16 cellular contexts compared by ENCODE assay signal in genomic region chr4:80507507-80507906, GRCh38.
DNase-seq lines count a peak whose midpoint lies in the region; ATAC-seq, FAIRE-seq and TF ChIP-seq lines count a peak whose summit lies in the region.
"Had no signal": no experiment of that assay in that cellular context is flagged by ENCODE, and none has a peak within 500 bp of the region (broad histone marks: within the 10 kb centered on the region; RNA-seq: fewer than 3 reads in every experiment).

No MANE protein-coding gene starts in this region.

- no peak for TF ChIP-seq RAD21 in GM12878 (IDR thresholded peaks at IDR 0.05; ENCODE audit: insufficient read depth, low read depth, low read length)

- H3K9me3 ChIP-seq in GM12878 (replicated peaks; ENCODE audit: control insufficient read depth, insufficient read depth, low read length) (no peaks in the 10 kb centered on the region; the same call in 2 of the 3 replicates), sigmoid colon (no peaks in the 10 kb centered on the region), right lobe of liver (no peaks in the 10 kb centered on the region), tibial nerve (no peaks in the 10 kb centered on the region)
- H3K9me3 ChIP-seq: vagina had no signal

- TF ChIP-seq CTCF in GM12878 (IDR thresholded peaks at IDR 0.05 in 2 of 3, conservative IDR thresholded peaks at IDR 0.05 in 1 of 3; ENCODE audit: control insufficient read depth in 2 of 3, extremely low read depth in 1 of 3, insufficient read depth in 1 of 3, low read depth in 3 of 3, low read length in 3 of 3) (no peak), sigmoid colon (IDR thresholded peaks at IDR 0.05) (no peak), right lobe of liver (IDR thresholded peaks at IDR 0.05) (no peak), tibial nerve (IDR thresholded peaks at IDR 0.05) (no peak)

- SMC1A ChIA-PET in GM12878 (lab: Charles Lee; ENCODE audit: uncharacterized antibody, unreplicated experiment), result interaction anchor here (0.8 to 1.4 kb wide), 4 partner anchors 12 to 106 kb away, joined by 3 to 5 read pairs (median 3); no protein-coding TSS in a partner anchor

- 0% methylated on average over 1 of the region's 1 CpG for WGBS in GM12878 (ENCODE audit: insufficient coverage, insufficient replicate concordance, low lambda C conversion rate, missing lambda C conversion rate)
- WGBS in sigmoid colon, 2 donors, result 31 to 66% methylated on average over 1 of the region's 1 CpG
- 22% methylated on average over 1 of the region's 1 CpG for WGBS in right lobe of liver (ENCODE audit: insufficient coverage, low coverage, low lambda C conversion rate, missing lambda C conversion rate)
- 51 to 69% methylated on average over 1 of the region's 1 CpG for WGBS in tibial nerve, 2 donors

- H3K4me3 ChIP-seq in GM12878 (no peak overlapping the region), sigmoid colon (no peak overlapping the region), right lobe of liver (no peak overlapping the region), tibial nerve (no peak overlapping the region)
- H3K4me3 ChIP-seq: SK-N-MC, vagina had no signal

- DNase-seq in GM12878 (ENCODE audit: low read depth, low spot score) (peak; percentile 8), sigmoid colon (no peak), right lobe of liver (no peak), 8988T (no peak), tibial nerve (ENCODE audit: low spot score in 2 of 2) (no peak)
- DNase-seq: activated CD4-positive, alpha-beta memory T cell treated with anti-CD3 and anti-CD28 coated beads for 36 hours; effector CD4-positive, alpha-beta T cell; hippocampal formation; midbrain; NCI-H345; retina had no signal

- no peak overlapping the region for H3K27ac ChIP-seq in GM12878 (ENCODE audit: control insufficient read depth, insufficient read depth)
- no peak overlapping the region for H3K27ac ChIP-seq in sigmoid colon
- no peak overlapping the region for H3K27ac ChIP-seq in right lobe of liver
- no peak overlapping the region for H3K27ac ChIP-seq in tibial nerve
- H3K27ac ChIP-seq: SK-N-MC, vagina had no signal

- H3K27me3 ChIP-seq in GM12878 (replicated peaks in 1 of 2; ENCODE audit: control insufficient read depth in 2 of 2, insufficient read depth in 2 of 2, low read length in 1 of 2), result no peaks in the 10 kb centered on the region
- H3K27me3 ChIP-seq in sigmoid colon, result no peaks in the 10 kb centered on the region
- H3K27me3 ChIP-seq in right lobe of liver, result no peaks in the 10 kb centered on the region
- H3K27me3 ChIP-seq in tibial nerve, result no peaks in the 10 kb centered on the region
- H3K27me3 ChIP-seq: vagina had no signal

- ATAC-seq in GM18861 (IDR thresholded peaks at IDR 0.05; ENCODE audit: unreplicated experiment), result peak; percentile 90
- ATAC-seq in GM21515 (IDR thresholded peaks at IDR 0.05; ENCODE audit: unreplicated experiment), result peak; percentile 75
- peak; percentile 95 for ATAC-seq in HG03103 (IDR thresholded peaks at IDR 0.05; ENCODE audit: low read depth, unreplicated experiment)
- peak; percentile 96 for ATAC-seq in GM12878
- ATAC-seq in right lobe of liver, result no peak

- CTCF ChIA-PET in GM12878 (lab: Yijun Ruan, JAX), result interaction anchor here (0.9 to 1.8 kb wide), 2 partner anchors 20 to 483 kb away, joined by 3 to 5 read pairs; no protein-coding TSS in a partner anchor

- no peaks in the 10 kb centered on the region for H3K79me2 ChIP-seq in GM12878 (ENCODE audit: control insufficient read depth, insufficient read depth, low read length)

- POLR2A ChIA-PET in GM12878 (lab: Charles Lee), result interaction anchor here (1.0 kb wide), 1 partner anchor 25 kb away, joined by 3 read pairs; no protein-coding TSS in a partner anchor

- TF ChIP-seq POLR2A in GM12878 (IDR thresholded peaks at IDR 0.05; ENCODE audit: low read depth, low read length) (no peak), sigmoid colon (IDR thresholded peaks at IDR 0.05) (no peak), right lobe of liver (IDR thresholded peaks at IDR 0.05) (no peak), tibial nerve (IDR thresholded peaks at IDR 0.05) (no peak)

- intact Hi-C loops in GM12878 (cut with micrococcal nuclease; ENCODE audit: unreplicated experiment), result no loop called here
- intact Hi-C loops in sigmoid colon (cut with DNase I), result no loop called here
- intact Hi-C loops in right lobe of liver (cut with DNase I), result no loop called here

- H2AFZ ChIP-seq in GM12878 (ENCODE audit: control insufficient read depth, low read depth, low read length), result no peak overlapping the region

- no TSS peak for BruUV-seq in GM12878 (replicated peaks; lab: Mats Ljungman, UMichigan)

- no peak overlapping the region for H3K9ac ChIP-seq in GM12878 (ENCODE audit: control insufficient read depth, insufficient read depth, low read length)

- no peak overlapping the region for H3K4me2 ChIP-seq in GM12878 (ENCODE audit: control insufficient read depth, insufficient read depth)

- no peak for FAIRE-seq in GM12878 (lab: Jason Lieb, UNC)

- in situ Hi-C loops in GM12878 (cut with MboI), result no loop called here

- RAD21 ChIA-PET in GM12878 (lab: Charles Lee; ENCODE audit: unreplicated experiment), result interaction anchor here (0.9 to 1.0 kb wide), 2 partner anchors 13 to 544 kb away, joined by 3 to 5 read pairs; no protein-coding TSS in a partner anchor

- TF ChIP-seq EP300 in GM12878 (IDR thresholded peaks at IDR 0.05; ENCODE audit: borderline replicate concordance in 1 of 2, control insufficient read depth in 1 of 2, low read depth in 2 of 2, low read length in 2 of 2), result no peak; a peak in 1 of 4 replicates
- no peak for TF ChIP-seq EP300 in sigmoid colon (IDR thresholded peaks at IDR 0.05)
- no peak for TF ChIP-seq EP300 in tibial nerve (IDR thresholded peaks at IDR 0.05)

- H3K36me3 ChIP-seq in GM12878 (ENCODE audit: control insufficient read depth in 2 of 2, insufficient read depth in 2 of 2, low read length in 1 of 2) (no peaks in the 10 kb centered on the region), sigmoid colon (no peaks in the 10 kb centered on the region), right lobe of liver (no peaks in the 10 kb centered on the region), tibial nerve (no peaks in the 10 kb centered on the region)
- H3K36me3 ChIP-seq: vagina had no signal

- H4K20me1 ChIP-seq in GM12878 (ENCODE audit: control insufficient read depth, insufficient read depth), result no peaks in the 10 kb centered on the region

- H3K4me1 ChIP-seq in GM12878 (ENCODE audit: control insufficient read depth, insufficient read depth, low read length) (no peaks in the 10 kb centered on the region), sigmoid colon (no peaks in the 10 kb centered on the region), right lobe of liver (no peaks in the 10 kb centered on the region), tibial nerve (no peaks in the 10 kb centered on the region)
- H3K4me1 ChIP-seq: vagina had no signal

TF ChIP-seq in GM12878, 131 proteins besides CTCF, POLR2A, EP300 and RAD21:
- TF ChIP-seq IKZF2 (IDR thresholded peaks at IDR 0.05) (peak in 1 of 2 experiments; percentile 40; a peak in 2 of 4 replicates), IKZF1 (conservative IDR thresholded peaks at IDR 0.05) (peak; percentile 46), SPI1 (IDR thresholded peaks at IDR 0.05; ENCODE audit: borderline replicate concordance, insufficient read depth, low read depth, low read length) (peak; percentile 89), MTA2 (IDR thresholded peaks at IDR 0.05; ENCODE audit: low read depth) (peak; percentile 47; the same call in 1 of the 2 replicates), BMI1 (IDR thresholded peaks at IDR 0.05; ENCODE audit: borderline replicate concordance) (no peak), EED (IDR thresholded peaks at IDR 0.05; ENCODE audit: low read depth) (0 out of 2 replicates have a peak, but pooled peaks have one; percentile 19), SIN3A (IDR thresholded peaks at IDR 0.05; ENCODE audit: low read depth, low read length) (no peak), HCFC1 (IDR thresholded peaks at IDR 0.05; ENCODE audit: low read length) (no peak)
- TF ChIP-seq, protein P1, sequence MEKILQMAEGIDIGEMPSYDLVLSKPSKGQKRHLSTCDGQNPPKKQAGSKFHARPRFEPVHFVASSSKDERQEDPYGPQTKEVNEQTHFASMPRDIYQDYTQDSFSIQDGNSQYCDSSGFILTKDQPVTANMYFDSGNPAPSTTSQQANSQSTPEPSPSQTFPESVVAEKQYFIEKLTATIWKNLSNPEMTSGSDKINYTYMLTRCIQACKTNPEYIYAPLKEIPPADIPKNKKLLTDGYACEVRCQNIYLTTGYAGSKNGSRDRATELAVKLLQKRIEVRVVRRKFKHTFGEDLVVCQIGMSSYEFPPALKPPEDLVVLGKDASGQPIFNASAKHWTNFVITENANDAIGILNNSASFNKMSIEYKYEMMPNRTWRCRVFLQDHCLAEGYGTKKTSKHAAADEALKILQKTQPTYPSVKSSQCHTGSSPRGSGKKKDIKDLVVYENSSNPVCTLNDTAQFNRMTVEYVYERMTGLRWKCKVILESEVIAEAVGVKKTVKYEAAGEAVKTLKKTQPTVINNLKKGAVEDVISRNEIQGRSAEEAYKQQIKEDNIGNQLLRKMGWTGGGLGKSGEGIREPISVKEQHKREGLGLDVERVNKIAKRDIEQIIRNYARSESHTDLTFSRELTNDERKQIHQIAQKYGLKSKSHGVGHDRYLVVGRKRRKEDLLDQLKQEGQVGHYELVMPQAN (conservative IDR thresholded peaks at IDR 0.05), result no peak

Comparison
In these comparisons a context has a peak if more than half of its experiments do, and no peak if none do; other contexts are left out.
1. ATAC-seq: peak in GM18861 (single experiment), GM21515 (single experiment), HG03103 (single experiment) and GM12878 (single experiment); none in right lobe of liver (0 of 4).